ENCODE assay signal across 14 cellular contexts in the genomic region with DNA sequence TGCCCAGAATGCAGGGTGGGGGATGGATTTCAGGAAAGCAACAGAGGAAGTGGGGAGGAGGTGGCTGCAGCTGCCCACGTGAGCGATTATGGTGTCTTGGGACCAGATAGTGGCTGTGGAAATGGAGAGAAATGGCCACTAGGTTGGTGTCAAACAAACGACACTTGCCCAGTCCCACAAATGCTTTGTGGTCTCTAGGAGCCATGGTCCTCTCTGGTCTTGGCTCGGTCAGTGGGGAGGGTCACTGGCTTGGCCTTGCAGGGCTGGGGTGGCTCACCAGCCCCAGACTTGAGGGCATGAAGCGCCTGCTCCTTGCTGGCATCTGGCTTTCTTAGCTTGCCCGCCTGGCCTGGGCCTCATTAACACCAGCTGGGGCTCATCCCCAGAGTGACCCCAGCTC. TPM values are rescaled to one million over a fixed set of nuclear protein-coding genes. Genes with fewer than 3 reads are reported as not detected.
"Had no signal": no experiment of that assay in that cellular context is flagged by ENCODE, and none has a peak within 500 bp of the region (broad histone marks: within the 10 kb centered on the region; RNA-seq: fewer than 3 reads in every experiment).

No MANE protein-coding gene starts in this region.

- H3K36me3 ChIP-seq: left lung, sigmoid colon had no signal

- ATAC-seq: activated CD8-positive, alpha-beta memory T cell treated with anti-CD3 and anti-CD28 coated beads, Interleukin-2, amount 10 ng/mL, durations not matched to agents 7 days and 5 days; left lung had no signal

- DNase-seq: activated CD4-positive, alpha-beta T cell treated with anti-CD3 and anti-CD28 coated beads, Interleukin-2, amount 50 U/mL, for 4 hours; activated CD8-positive, alpha-beta memory T cell treated with anti-CD3 and anti-CD28 coated beads, Interleukin-2, amount 10 ng/mL, durations not matched to agents 7 days and 5 days; activated effector memory CD4-positive, alpha-beta T cell treated with Interleukin-2 at 50 U/mL for 16 hours; activated T-cell treated with anti-CD3 and anti-CD28 coated beads, Interleukin-2, amount 50 U/mL, for 24 hours; amniotic stem cell; cerebellar nuclear complex; dermis blood vessel endothelial cell; head of caudate nucleus; left lung; sigmoid colon; stimulated activated CD4-positive, alpha-beta T cell treated with anti-CD3 and anti-CD28 coated beads, Interleukin-12 subunit alpha, Interleukin-12 subunit beta, amount 100 ng/mL, for 4 hours; stimulated activated naive CD4-positive, alpha-beta T cell had no signal

- H3K9me3 ChIP-seq: left lung, sigmoid colon had no signal

- FAIRE-seq: islet of Langerhans had no signal

- H3K27ac ChIP-seq: left lung, sigmoid colon had no signal

- H3K4me3 ChIP-seq: left lung, sigmoid colon had no signal

RNA-seq across cellular contexts. Expression of a gene that starts 7.2 kb away (rescaled TPM):
- total RNA-seq: pulmonary artery endothelial cell had no signal
